Comparison of ENCODE assay signal across 8 cellular contexts in the genomic region with DNA sequence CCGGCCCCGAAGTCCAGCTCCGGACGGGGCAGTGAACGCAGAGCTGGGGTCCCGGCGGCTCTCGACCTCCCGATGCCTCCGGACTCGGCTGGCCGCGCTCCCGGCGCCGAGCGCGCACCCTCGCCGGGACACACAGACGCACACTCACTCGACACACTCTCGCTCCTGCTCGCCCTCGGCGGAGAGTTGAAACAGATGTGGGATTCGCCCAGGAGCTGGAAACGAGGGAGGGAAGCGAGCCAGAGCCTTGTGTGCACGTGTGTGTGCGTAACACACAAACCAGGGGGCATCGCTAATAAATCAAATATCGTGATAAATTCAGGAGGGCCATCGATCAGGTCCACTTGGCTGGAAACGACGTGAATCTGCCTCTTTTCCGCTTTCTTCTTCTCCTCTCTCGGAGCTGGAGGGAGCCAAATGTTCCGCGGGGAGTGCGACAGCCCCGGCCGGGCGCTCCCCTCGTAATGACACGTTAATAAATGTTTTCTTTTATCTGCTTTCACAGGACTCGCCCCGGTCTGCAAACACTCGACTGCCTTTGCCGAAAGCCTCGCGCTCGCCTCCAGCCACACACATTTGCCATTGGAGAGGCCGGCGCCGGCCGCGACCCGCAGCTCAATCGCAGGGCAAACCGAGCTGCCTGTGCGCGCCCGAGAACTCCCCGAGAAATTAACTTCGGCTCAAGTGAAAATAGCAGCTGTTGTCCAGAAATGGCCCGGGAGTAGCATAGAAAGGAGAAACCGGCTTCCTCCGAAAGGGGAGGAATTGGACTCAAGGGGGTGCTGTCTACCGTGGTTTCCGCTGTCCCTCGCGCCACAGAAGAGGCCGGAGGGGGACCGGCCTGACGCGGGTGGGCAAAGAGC. TPM values are rescaled to one million over a fixed set of nuclear protein-coding genes. Genes with fewer than 3 reads are reported as not detected.
DNase-seq lines count a peak whose midpoint lies in the region; FAIRE-seq and TF ChIP-seq lines count a peak whose summit lies in the region.

No MANE protein-coding gene starts in this region.

- peak overlapping the region; percentile 55 for H3K4me3 ChIP-seq in iPS-11a (ENCODE audit: low read depth, low read length)

- in situ Hi-C loops in T47D (cut with HindIII; ENCODE audit: low pct_unique_long_range_greater_than_20kb, low sequenced_read_pairs) = no loop called here

- TF ChIP-seq POLR2A in GM12892 (IDR thresholded peaks at IDR 0.05; ENCODE audit: low read depth, low read length) = no peak

- DNase-seq in AG20443 (ENCODE audit: low spot score) (peak; percentile 85), GM12892 (ENCODE audit: insufficient read length) (peak; percentile 39), NCI-H748 (lab: John Stamatoyannopoulos, UW; ENCODE audit: unreplicated experiment) (peak; percentile 77), T47D (ENCODE audit: low read depth in 1 of 2, low spot score in 1 of 2) (peak; percentile 76 to 87), pulmonary artery endothelial cell (ENCODE audit: low read depth, low spot score) (peak; percentile 48), cortex of kidney (lab: John Stamatoyannopoulos, UW) (no peak), mesenteric fat pad (ENCODE audit: low spot score) (no peak)

- peak; percentile 69 for FAIRE-seq in GM12892 (lab: Jason Lieb, UNC)

RNA-seq across cellular contexts. Expression of gene SULF2, which starts 0.8 kb away (rescaled TPM):
- polyA plus RNA-seq in GM12892 (2012; ENCODE audit: missing spikeins) = 4.6 TPM
- 64.6 and 120 TPM in 2 replicates for total RNA-seq in pulmonary artery endothelial cell
- total RNA-seq in mesenteric fat pad = 68.7 TPM

Comparison
In these comparisons a context has a peak if more than half of its experiments do, and no peak if none do; other contexts are left out.
1. DNase-seq: peak in AG20443 (single experiment), GM12892 (single experiment), NCI-H748 (single experiment), T47D (2 of 2) and pulmonary artery endothelial cell (single experiment); none in cortex of kidney (single experiment) and mesenteric fat pad (single experiment).